20 cellular contexts compared by ENCODE assay signal in the genomic region with DNA sequence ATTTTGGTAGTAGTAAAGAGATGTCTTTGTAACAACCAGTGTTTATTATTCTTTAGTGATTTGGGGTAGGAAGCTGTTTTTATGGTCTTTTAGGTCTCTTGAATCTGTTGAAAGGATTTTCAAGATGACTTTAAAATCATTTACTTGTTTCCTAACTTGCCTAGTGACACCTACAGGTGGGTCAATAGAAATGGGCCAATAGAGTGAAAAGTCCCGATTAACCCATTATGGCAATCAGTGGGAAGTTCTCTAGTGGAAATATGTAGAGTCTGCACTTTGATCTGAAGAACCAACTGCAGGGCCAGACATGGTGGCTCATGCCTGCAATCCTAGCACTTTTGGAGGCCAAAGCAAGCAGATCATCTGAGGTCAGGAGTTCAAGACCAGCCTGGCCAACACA.
"Had no signal": no experiment of that assay in that cellular context is flagged by ENCODE, and none has a peak within 500 bp of the region (broad histone marks: within the 10 kb centered on the region; RNA-seq: fewer than 3 reads in every experiment).

No MANE protein-coding gene starts in this region.

- H3K27ac ChIP-seq: body of pancreas, colonic mucosa, esophagus muscularis mucosa, left ventricle myocardium inferior, pancreas, sigmoid colon, stomach, testis, upper lobe of left lung had no signal

- H3K4me3 Mint-ChIP-seq: activated B cell treated with CpG ODN at 0.5 μM for 24 hours; activated CD4-positive, alpha-beta T cell treated with anti-CD3 and anti-CD28 coated beads, Interleukin-2, amount 10 ng/mL, durations not matched to agents 7 days and 5 days; activated naive CD8-positive, alpha-beta T cell; activated T-cell treated with anti-CD3 and anti-CD28 coated beads, Interleukin-2, amount 50 U/mL, for 72 hours; naive B cell had no signal

- H3K27ac Mint-ChIP-seq: activated B cell treated with CpG ODN at 0.5 μM for 24 hours; activated CD4-positive, alpha-beta T cell treated with anti-CD3 and anti-CD28 coated beads, Interleukin-2, amount 10 ng/mL, durations not matched to agents 7 days and 5 days; activated naive CD8-positive, alpha-beta T cell; naive B cell had no signal

- H3K4me1 Mint-ChIP-seq: activated B cell treated with CpG ODN at 0.5 μM for 24 hours, naive B cell had no signal

- H3K9me3 Mint-ChIP-seq: activated B cell treated with CpG ODN at 0.5 μM for 24 hours; activated CD4-positive, alpha-beta T cell treated with anti-CD3 and anti-CD28 coated beads, Interleukin-2, amount 10 ng/mL, durations not matched to agents 7 days and 5 days had no signal

- H3K27me3 Mint-ChIP-seq: activated B cell treated with CpG ODN at 0.5 μM for 24 hours; activated CD4-positive, alpha-beta T cell treated with anti-CD3 and anti-CD28 coated beads, Interleukin-2, amount 10 ng/mL, durations not matched to agents 7 days and 5 days; activated naive CD8-positive, alpha-beta T cell; naive B cell had no signal

- H3K4me1 ChIP-seq: body of pancreas, colonic mucosa, esophagus muscularis mucosa, pancreas, stomach, testis, upper lobe of left lung had no signal

- DNase-seq: activated B cell treated with CpG ODN at 0.5 μM for 24 hours; activated CD4-positive, alpha-beta T cell treated with anti-CD3 and anti-CD28 coated beads, Interleukin-2, amount 10 ng/mL, durations not matched to agents 7 days and 5 days; activated CD8-positive, alpha-beta memory T cell treated with anti-CD3 and anti-CD28 coated beads, Interleukin-2, amount 50 U/mL, for 48 hours; activated gamma-delta T cell; activated T-cell treated with anti-CD3 and anti-CD28 coated beads, Interleukin-2, amount 50 U/mL, for 72 hours; amniotic stem cell; body of pancreas; caudate nucleus; colonic mucosa; hippocampal formation; left ventricle myocardium inferior; naive B cell; pancreas; sigmoid colon; stimulated activated CD4-positive, alpha-beta T cell treated with anti-CD3 and anti-CD28 coated beads, Interleukin-1b, Interleukin-23, amount 100 ng/mL, for 48 hours; stomach; testis; upper lobe of left lung had no signal

- H3K27me3 ChIP-seq: body of pancreas, colonic mucosa, esophagus muscularis mucosa, pancreas, sigmoid colon, stomach, testis, upper lobe of left lung had no signal

- H3K9me3 ChIP-seq: body of pancreas, colonic mucosa, esophagus muscularis mucosa, left ventricle myocardium inferior, pancreas, sigmoid colon, stomach, testis, upper lobe of left lung had no signal

- ATAC-seq: activated T-cell treated with anti-CD3 and anti-CD28 coated beads, Interleukin-2, amount 50 U/mL, for 72 hours; body of pancreas; pancreas had no signal

- H3K36me3 ChIP-seq: colonic mucosa, sigmoid colon, upper lobe of left lung had no signal

- H3K4me3 ChIP-seq: body of pancreas, colonic mucosa, esophagus muscularis mucosa, left ventricle myocardium inferior, pancreas, sigmoid colon, stomach, testis, upper lobe of left lung had no signal
